ENCODE assay signal across 18 cellular contexts in genomic region chr6:105759015-105759414, GRCh38.
DNase-seq lines count a peak whose midpoint lies in the region; ATAC-seq and TF ChIP-seq lines count a peak whose summit lies in the region.
"Had no signal": no experiment of that assay in that cellular context is flagged by ENCODE, and none has a peak within 500 bp of the region (broad histone marks: within the 10 kb centered on the region; RNA-seq: fewer than 3 reads in every experiment).

No MANE protein-coding gene starts in this region.

- H3K36me3 ChIP-seq in PC-3 (ENCODE audit: low read depth, low read length) (no peaks in the 10 kb centered on the region), esophagus squamous epithelium (no peaks in the 10 kb centered on the region), A673 (ENCODE audit: insufficient read depth, low read length, poor library complexity, severe bottlenecking) (no peaks in the 10 kb centered on the region)

- CTCF ChIA-PET in PC-3 (lab: Charles Lee): no interaction called here
- CTCF ChIA-PET in A673 (lab: Charles Lee): no interaction called here

- no peaks in the 10 kb centered on the region for H3K27me3 Mint-ChIP-seq in type B pancreatic cell

- H3K4me2 ChIP-seq in PC-3 (ENCODE audit: low read length): peak overlapping the region; percentile 22; the same call in 1 of the 2 replicates
- H3K4me2 ChIP-seq: GM23338 had no signal

- H3K36me3 Mint-ChIP-seq in type B pancreatic cell: no peaks in the 10 kb centered on the region
- H3K36me3 Mint-ChIP-seq: CD4-positive, alpha-beta memory T cell had no signal

- no peaks in the 10 kb centered on the region for H3F3A ChIP-seq in PC-3 (ENCODE audit: low read length, unreplicated experiment)

- no peak overlapping the region for H3K4me3 ChIP-seq in PC-3 (ENCODE audit: low read length)
- H3K4me3 ChIP-seq in esophagus squamous epithelium: no peak overlapping the region
- H3K4me3 ChIP-seq in A673 (ENCODE audit: low read depth, low read length, poor library complexity, severe bottlenecking): no peak overlapping the region
- H3K4me3 ChIP-seq: GM23338 had no signal

- peak overlapping the region; percentile 50 for H3K4me3 Mint-ChIP-seq in type B pancreatic cell
- H3K4me3 Mint-ChIP-seq: CD4-positive, alpha-beta memory T cell; GM23338 had no signal

- H3K9me3 ChIP-seq in PC-3 (ENCODE audit: low read length): no peaks in the 10 kb centered on the region
- H3K9me3 ChIP-seq in esophagus squamous epithelium: no peaks in the 10 kb centered on the region
- H3K9me3 ChIP-seq in A673 (ENCODE audit: low read depth, low read length, poor library complexity, severe bottlenecking): no peaks in the 10 kb centered on the region

- no peak for ATAC-seq in PC-3
- ATAC-seq in HG03469 (IDR thresholded peaks at IDR 0.05; ENCODE audit: unreplicated experiment): no peak
- ATAC-seq: GM23338 had no signal

- H3K4me1 ChIP-seq in PC-3 (ENCODE audit: insufficient read depth, low read length): peaks cover 37% of the 10 kb centered on the region
- peaks cover 7 to 58% (median 38%) of the 10 kb centered on the region in 3 donors for H3K4me1 ChIP-seq in esophagus squamous epithelium
- no peaks in the 10 kb centered on the region for H3K4me1 ChIP-seq in A673 (ENCODE audit: insufficient read depth, low read length, poor library complexity, severe bottlenecking)

- no peaks in the 10 kb centered on the region for H3K79me2 ChIP-seq in PC-3 (ENCODE audit: low read length)

- H3K9me2 ChIP-seq in PC-3 (replicated peaks; ENCODE audit: low read length): no peaks in the 10 kb centered on the region

- POLR2A ChIA-PET in PC-3 (lab: Charles Lee; ENCODE audit: unreplicated experiment) (no interaction called here), A673 (lab: Charles Lee; ENCODE audit: low non-redundant PET) (no interaction called here)

- TF ChIP-seq CTCF in PC-3 (conservative IDR thresholded peaks at IDR 0.05; ENCODE audit: low read depth, low read length) (no peak), esophagus squamous epithelium (IDR thresholded peaks at IDR 0.05) (no peak), type B pancreatic cell (conservative IDR thresholded peaks at IDR 0.05) (no peak), A673 (conservative IDR thresholded peaks at IDR 0.05; ENCODE audit: low read depth, low read length) (no peak)

- H3K9ac ChIP-seq in PC-3 (ENCODE audit: low read length): peak overlapping the region; percentile 45; the same call in 1 of the 2 replicates

- no peak overlapping the region for H2AFZ ChIP-seq in PC-3 (ENCODE audit: low read length)
- H2AFZ ChIP-seq: GM23338 had no signal

- H3K4me1 Mint-ChIP-seq in type B pancreatic cell (ENCODE audit: unreplicated experiment): peaks cover 10% of the 10 kb centered on the region

- no peak for TF ChIP-seq POLR2A in esophagus squamous epithelium (IDR thresholded peaks at IDR 0.05)

- BruUV-seq in PC-3 (replicated peaks; lab: Mats Ljungman, UMichigan) (no TSS peak), A673 (replicated peaks; lab: Mats Ljungman, UMichigan) (no TSS peak)

- in situ Hi-C loops in ACHN (cut with HindIII; ENCODE audit: low pct_ligation_motif_present, low pct_unique_long_range_greater_than_20kb, low sequenced_read_pairs): no loop called here

- H3K27ac ChIP-seq in PC-3 (ENCODE audit: low read length) (peak overlapping the region; percentile 39), esophagus squamous epithelium (peak overlapping the region; percentile 7 to 76 (median 72)), A673 (ENCODE audit: low read depth, low read length, poor library complexity, severe bottlenecking) (no peak overlapping the region)
- H3K27ac ChIP-seq: 22Rv1 had no signal

- peaks cover 15% of the 10 kb centered on the region for H3K9me3 Mint-ChIP-seq in type B pancreatic cell

- H3K27me3 ChIP-seq in PC-3 (ENCODE audit: low read length) (no peaks in the 10 kb centered on the region), esophagus squamous epithelium (no peaks in the 10 kb centered on the region), A673 (replicated peaks; ENCODE audit: insufficient read depth, low read depth, low read length, poor library complexity) (no peaks in the 10 kb centered on the region)

- 45 to 75% methylated on average over 2 of the region's 2 CpGs for WGBS in esophagus squamous epithelium, 2 donors

- peak overlapping the region; percentile 58 for H3K27ac Mint-ChIP-seq in type B pancreatic cell
- H3K27ac Mint-ChIP-seq: GM23338 had no signal

- intact Hi-C loops in PC-3 (cut with micrococcal nuclease): no loop called here
- intact Hi-C loops in esophagus squamous epithelium (cut with DNase I): no loop called here
- intact Hi-C loops in A673 (cut with micrococcal nuclease; ENCODE audit: unreplicated experiment): no loop called here

- H4K20me1 ChIP-seq in PC-3 (ENCODE audit: low read length): no peaks in the 10 kb centered on the region

- DNase-seq in NCI-H146 (lab: John Stamatoyannopoulos, UW): peak; percentile 14
- DNase-seq in NCI-H146 treated with DMSO at 0.1 percent for 48 hours (lab: John Stamatoyannopoulos, UW; ENCODE audit: unreplicated experiment): no peak
- peak; percentile 42 for DNase-seq in PC-3
- no peak for DNase-seq in esophagus squamous epithelium (lab: John Stamatoyannopoulos, UW)
- DNase-seq in type B pancreatic cell (ENCODE audit: extremely low spot score, unreplicated experiment): no peak
- DNase-seq in A673 (ENCODE audit: low spot score): no peak
- DNase-seq in ACHN: no peak
- DNase-seq: CD4-positive, alpha-beta memory T cell; DND-41; KG1; NCI-H1092; NCI-H187; NCI-H345; NCI-H774; Right ventricle myocardium superior had no signal

Comparison
In these comparisons a context has a peak if more than half of its experiments do, and no peak if none do; other contexts are left out.
1. DNase-seq: peak in NCI-H146 (single experiment) and PC-3 (single experiment); none in NCI-H146 treated with DMSO at 0.1 percent for 48 hours (single experiment), esophagus squamous epithelium (single experiment), type B pancreatic cell (single experiment), A673 (single experiment) and ACHN (single experiment).